ENCODE assay signal across 8 cellular contexts in the genomic region with DNA sequence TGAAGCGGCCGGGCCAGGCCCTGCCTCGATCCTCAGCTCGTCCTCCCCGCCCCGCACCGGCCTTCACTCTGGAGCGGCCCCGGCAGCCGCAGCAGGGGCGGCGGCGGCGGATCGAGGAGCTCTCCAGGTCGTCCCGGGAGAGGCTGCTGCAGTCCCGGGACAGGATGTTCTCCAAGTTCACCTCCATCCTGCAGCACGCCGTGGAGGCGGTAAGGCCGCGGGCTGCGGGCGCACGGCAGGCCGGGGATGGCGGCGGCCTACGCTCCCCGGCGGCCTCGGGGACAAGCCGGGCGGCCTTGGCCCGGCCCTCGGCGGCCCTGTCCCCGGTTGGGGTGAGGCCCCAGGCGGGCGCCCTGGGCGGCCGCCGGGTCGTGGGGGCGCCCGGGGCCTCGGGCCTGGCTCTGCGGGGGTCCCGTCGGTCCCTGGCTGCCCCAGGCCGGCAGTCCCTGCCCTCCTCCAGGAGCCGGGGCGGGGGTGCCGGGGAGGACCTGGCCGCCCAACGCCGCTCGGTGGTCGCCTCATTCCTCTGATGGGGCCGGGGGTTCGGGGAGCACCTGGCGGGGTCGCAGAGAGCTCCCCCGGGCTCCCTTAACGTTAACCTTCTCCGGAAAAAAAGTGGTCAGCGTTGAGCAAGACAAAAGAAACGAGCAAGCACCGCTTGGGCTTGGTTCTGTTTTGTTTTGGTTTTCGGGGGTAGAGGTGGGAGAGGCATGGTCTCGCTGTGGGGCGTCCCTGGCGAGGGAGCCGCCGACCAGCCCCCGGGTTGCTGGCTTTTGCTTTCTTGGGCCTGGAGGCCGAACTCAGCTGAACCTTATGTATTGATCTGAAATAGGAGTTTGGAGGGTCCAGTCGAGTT. TPM values are rescaled to one million over a fixed set of nuclear protein-coding genes. Genes with fewer than 3 reads are reported as not detected.
DNase-seq lines count a peak whose midpoint lies in the region; ATAC-seq and TF ChIP-seq lines count a peak whose summit lies in the region.

No MANE protein-coding gene starts in this region.

- no peaks in the 10 kb centered on the region for H3K9me2 ChIP-seq in HCT116 (ENCODE audit: insufficient read depth)

- TF ChIP-seq CTCF in HCT116 (IDR thresholded peaks at IDR 0.05 in 2 of 3, conservative IDR thresholded peaks at IDR 0.05 in 1 of 3; ENCODE audit: borderline replicate concordance in 1 of 3, insufficient read depth in 1 of 3, low read depth in 2 of 3, low read length in 2 of 3): no peak

- H4K20me1 ChIP-seq in HCT116 (ENCODE audit: insufficient read depth): no peaks in the 10 kb centered on the region

- ATAC-seq in HCT116 (peak; percentile 69), esophagus mucosa (peak; percentile 64)

- H3K4me2 ChIP-seq in HCT116 (ENCODE audit: low read length): peak overlapping the region; percentile 79

- no peak for TF ChIP-seq RAD21 in HCT116 (IDR thresholded peaks at IDR 0.05; ENCODE audit: low read depth)

- BruUV-seq in HCT116 (replicated peaks; lab: Mats Ljungman, UMichigan): no TSS peak

- H3K9me3 ChIP-seq in HCT116 (ENCODE audit: control insufficient read depth in 1 of 2, insufficient read depth in 1 of 2, low read depth in 1 of 2, low read length in 2 of 2) (no peaks in the 10 kb centered on the region), MG63 (no peaks in the 10 kb centered on the region)

- no peak overlapping the region for H2AFZ ChIP-seq in HCT116 (ENCODE audit: low read depth, low read length, poor library complexity, severe bottlenecking)

- no peak for TF ChIP-seq POLR2A in HCT116 (IDR thresholded peaks at IDR 0.05; ENCODE audit: borderline replicate concordance, extremely low read depth, insufficient read depth, insufficient read length)

- H3K27ac ChIP-seq in HCT116 (ENCODE audit: low read depth, low read length) (peak overlapping the region; percentile 86), temporal lobe (ENCODE audit: low read depth, low read length) (peak overlapping the region; percentile 46)

- H3K79me2 ChIP-seq in HCT116 (ENCODE audit: insufficient read depth, low read length): peaks cover 46% of the 10 kb centered on the region

- POLR2A ChIA-PET in HCT116 (lab: Charles Lee): interaction anchor here (1.5 kb wide), 1 partner anchor 10 kb away, joined by 4 read pairs; no protein-coding TSS in a partner anchor

- peaks cover 7 to 28% of the 10 kb centered on the region in 2 experiments; a peak in 3 of 4 replicates for H3K4me1 ChIP-seq in HCT116 (ENCODE audit: control insufficient read depth in 1 of 2, insufficient read depth in 2 of 2, low read length in 2 of 2)

- RAD21 ChIA-PET in HCT116 (lab: Charles Lee; ENCODE audit: low non-redundant PET in 1 of 2, low total read pairs in 2 of 2, uncharacterized antibody in 2 of 2, unreplicated experiment in 2 of 2): no interaction called here

- no peaks in the 10 kb centered on the region for H3K36me3 ChIP-seq in HCT116 (ENCODE audit: control insufficient read depth in 1 of 2, insufficient read depth in 2 of 2, low read length in 2 of 2)
- peaks cover 27% of the 10 kb centered on the region for H3K36me3 ChIP-seq in MG63

- intact Hi-C loops in HCT116 (cut with micrococcal nuclease): no loop called here

- peak overlapping the region; percentile 84 for H3K9ac ChIP-seq in HCT116 (ENCODE audit: low read length)

- H3K27me3 ChIP-seq in HCT116 (ENCODE audit: insufficient read depth, low read length) (no peaks in the 10 kb centered on the region), MG63 (no peaks in the 10 kb centered on the region)

- CTCF ChIA-PET in HCT116 (lab: Charles Lee): interaction anchor here (0.8 to 2.5 kb wide), 9 partner anchors 9 to 518 kb away, joined by 3 to 11 read pairs (median 3); no protein-coding TSS in a partner anchor

- peak overlapping the region; percentile 69 to 80 for H3K4me3 ChIP-seq in HCT116 (replicated peaks in 1 of 2; ENCODE audit: low read depth in 1 of 2, low read length in 2 of 2)
- H3K4me3 ChIP-seq in MG63: peak overlapping the region; percentile 79

- DNase-seq in NCI-H1417 (lab: John Stamatoyannopoulos, UW) (peak; percentile 15 to 78 (median 74)), NCI-H1417 treated with DMSO at 0.1 percent for 48 hours (lab: John Stamatoyannopoulos, UW) (no peak), HCT116 (ENCODE audit: low read depth, low spot score) (no peak), MG63 (peak; percentile 42), myocyte (ENCODE audit: low read depth) (peak; percentile 59)
- DNase-seq in activated CD8-positive, alpha-beta memory T cell treated with anti-CD3 and anti-CD28 coated beads, Interleukin-2, amount 50 U/mL, for 48 hours: peak; percentile 82

TF ChIP-seq in HCT116, 20 proteins besides CTCF, POLR2A, EP300 and RAD21:
- peak; percentile 100 for TF ChIP-seq ZFX (IDR thresholded peaks at IDR 0.05)
- TF ChIP-seq, protein P1, sequence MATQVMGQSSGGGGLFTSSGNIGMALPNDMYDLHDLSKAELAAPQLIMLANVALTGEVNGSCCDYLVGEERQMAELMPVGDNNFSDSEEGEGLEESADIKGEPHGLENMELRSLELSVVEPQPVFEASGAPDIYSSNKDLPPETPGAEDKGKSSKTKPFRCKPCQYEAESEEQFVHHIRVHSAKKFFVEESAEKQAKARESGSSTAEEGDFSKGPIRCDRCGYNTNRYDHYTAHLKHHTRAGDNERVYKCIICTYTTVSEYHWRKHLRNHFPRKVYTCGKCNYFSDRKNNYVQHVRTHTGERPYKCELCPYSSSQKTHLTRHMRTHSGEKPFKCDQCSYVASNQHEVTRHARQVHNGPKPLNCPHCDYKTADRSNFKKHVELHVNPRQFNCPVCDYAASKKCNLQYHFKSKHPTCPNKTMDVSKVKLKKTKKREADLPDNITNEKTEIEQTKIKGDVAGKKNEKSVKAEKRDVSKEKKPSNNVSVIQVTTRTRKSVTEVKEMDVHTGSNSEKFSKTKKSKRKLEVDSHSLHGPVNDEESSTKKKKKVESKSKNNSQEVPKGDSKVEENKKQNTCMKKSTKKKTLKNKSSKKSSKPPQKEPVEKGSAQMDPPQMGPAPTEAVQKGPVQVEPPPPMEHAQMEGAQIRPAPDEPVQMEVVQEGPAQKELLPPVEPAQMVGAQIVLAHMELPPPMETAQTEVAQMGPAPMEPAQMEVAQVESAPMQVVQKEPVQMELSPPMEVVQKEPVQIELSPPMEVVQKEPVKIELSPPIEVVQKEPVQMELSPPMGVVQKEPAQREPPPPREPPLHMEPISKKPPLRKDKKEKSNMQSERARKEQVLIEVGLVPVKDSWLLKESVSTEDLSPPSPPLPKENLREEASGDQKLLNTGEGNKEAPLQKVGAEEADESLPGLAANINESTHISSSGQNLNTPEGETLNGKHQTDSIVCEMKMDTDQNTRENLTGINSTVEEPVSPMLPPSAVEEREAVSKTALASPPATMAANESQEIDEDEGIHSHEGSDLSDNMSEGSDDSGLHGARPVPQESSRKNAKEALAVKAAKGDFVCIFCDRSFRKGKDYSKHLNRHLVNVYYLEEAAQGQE (IDR thresholded peaks at IDR 0.05; ENCODE audit: low read depth): no peak

RNA-seq across cellular contexts. Expression of a gene that starts 0.6 kb away (rescaled TPM):
- total RNA-seq in HCT116 (2021; ENCODE audit: unreplicated experiment) (20.7 TPM), esophagus mucosa (7.9 TPM), myocyte (18.3 and 20.0 TPM in 2 replicates), temporal lobe (42.3 TPM)
- polyA plus RNA-seq in HCT116 (2012): 4.4 and 5.1 TPM in 2 replicates
- 7.1 and 9.4 TPM in 2 replicates for total RNA-seq in MG63 (2014; rRNA removed; shearing (Covaris generic); ENCODE audit: low replicate concordance)
- polyA plus RNA-seq in myocyte (2012): 11.5 TPM

Comparison
In these comparisons a context has a peak if more than half of its experiments do, and no peak if none do; other contexts are left out.
1. DNase-seq: peak in NCI-H1417 (3 of 3), MG63 (single experiment), activated CD8-positive, alpha-beta memory T cell treated with anti-CD3 and anti-CD28 coated beads, Interleukin-2, amount 50 U/mL, for 48 hours (single experiment) and myocyte (single experiment); none in NCI-H1417 treated with DMSO at 0.1 percent for 48 hours (single experiment) and HCT116 (single experiment).